In genomic region chr3:173838644-173839043, GRCh38 we compare ENCODE assay signal across 1 cellular context.
TF ChIP-seq lines count a peak whose summit lies in the region.

No MANE protein-coding gene starts in this region.

TF ChIP-seq in HepG2, 621 proteins besides CTCF, POLR2A, EP300 and RAD21:
- TF ChIP-seq, protein P1, sequence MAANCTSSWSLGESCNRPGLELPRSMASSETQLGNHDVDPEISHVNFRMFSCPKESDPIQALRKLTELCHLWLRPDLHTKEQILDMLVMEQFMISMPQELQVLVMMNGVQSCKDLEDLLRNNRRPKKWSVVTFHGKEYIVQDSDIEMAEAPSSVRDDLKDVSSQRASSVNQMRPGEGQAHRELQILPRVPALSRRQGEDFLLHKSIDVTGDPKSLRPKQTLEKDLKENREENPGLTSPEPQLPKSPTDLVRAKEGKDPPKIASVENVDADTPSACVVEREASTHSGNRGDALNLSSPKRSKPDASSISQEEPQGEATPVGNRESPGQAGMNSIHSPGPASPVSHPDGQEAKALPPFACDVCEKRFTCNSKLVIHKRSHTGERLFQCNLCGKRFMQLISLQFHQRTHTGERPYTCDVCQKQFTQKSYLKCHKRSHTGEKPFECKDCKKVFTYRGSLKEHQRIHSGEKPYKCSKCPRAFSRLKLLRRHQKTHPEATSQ (CRISPR knock-in tag; IDR thresholded peaks at IDR 0.05; ENCODE audit: borderline replicate concordance): no peak
- TF ChIP-seq, protein P2, sequence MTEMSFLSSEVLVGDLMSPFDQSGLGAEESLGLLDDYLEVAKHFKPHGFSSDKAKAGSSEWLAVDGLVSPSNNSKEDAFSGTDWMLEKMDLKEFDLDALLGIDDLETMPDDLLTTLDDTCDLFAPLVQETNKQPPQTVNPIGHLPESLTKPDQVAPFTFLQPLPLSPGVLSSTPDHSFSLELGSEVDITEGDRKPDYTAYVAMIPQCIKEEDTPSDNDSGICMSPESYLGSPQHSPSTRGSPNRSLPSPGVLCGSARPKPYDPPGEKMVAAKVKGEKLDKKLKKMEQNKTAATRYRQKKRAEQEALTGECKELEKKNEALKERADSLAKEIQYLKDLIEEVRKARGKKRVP (CRISPR knock-in tag; IDR thresholded peaks at IDR 0.05): no peak
- no peak for TF ChIP-seq SNAPC5 (CRISPR knock-in tag; IDR thresholded peaks at IDR 0.05; ENCODE audit: borderline replicate concordance)
- TF ChIP-seq, protein P3, sequence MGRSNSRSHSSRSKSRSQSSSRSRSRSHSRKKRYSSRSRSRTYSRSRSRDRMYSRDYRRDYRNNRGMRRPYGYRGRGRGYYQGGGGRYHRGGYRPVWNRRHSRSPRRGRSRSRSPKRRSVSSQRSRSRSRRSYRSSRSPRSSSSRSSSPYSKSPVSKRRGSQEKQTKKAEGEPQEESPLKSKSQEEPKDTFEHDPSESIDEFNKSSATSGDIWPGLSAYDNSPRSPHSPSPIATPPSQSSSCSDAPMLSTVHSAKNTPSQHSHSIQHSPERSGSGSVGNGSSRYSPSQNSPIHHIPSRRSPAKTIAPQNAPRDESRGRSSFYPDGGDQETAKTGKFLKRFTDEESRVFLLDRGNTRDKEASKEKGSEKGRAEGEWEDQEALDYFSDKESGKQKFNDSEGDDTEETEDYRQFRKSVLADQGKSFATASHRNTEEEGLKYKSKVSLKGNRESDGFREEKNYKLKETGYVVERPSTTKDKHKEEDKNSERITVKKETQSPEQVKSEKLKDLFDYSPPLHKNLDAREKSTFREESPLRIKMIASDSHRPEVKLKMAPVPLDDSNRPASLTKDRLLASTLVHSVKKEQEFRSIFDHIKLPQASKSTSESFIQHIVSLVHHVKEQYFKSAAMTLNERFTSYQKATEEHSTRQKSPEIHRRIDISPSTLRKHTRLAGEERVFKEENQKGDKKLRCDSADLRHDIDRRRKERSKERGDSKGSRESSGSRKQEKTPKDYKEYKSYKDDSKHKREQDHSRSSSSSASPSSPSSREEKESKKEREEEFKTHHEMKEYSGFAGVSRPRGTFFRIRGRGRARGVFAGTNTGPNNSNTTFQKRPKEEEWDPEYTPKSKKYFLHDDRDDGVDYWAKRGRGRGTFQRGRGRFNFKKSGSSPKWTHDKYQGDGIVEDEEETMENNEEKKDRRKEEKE (IDR thresholded peaks at IDR 0.05): no peak
- no peak for TF ChIP-seq RARG (CRISPR knock-in tag; IDR thresholded peaks at IDR 0.05; ENCODE audit: low read depth)
- TF ChIP-seq MAFF (IDR thresholded peaks at IDR 0.05; ENCODE audit: low read depth, low read length): peak; percentile 36; the same call in 1 of the 2 replicates
- TF ChIP-seq MAFK (conservative IDR thresholded peaks at IDR 0.05 in 1 of 2, IDR thresholded peaks at IDR 0.05 in 1 of 2; ENCODE audit: low read length in 2 of 2): peak; percentile 46 to 76
- TF ChIP-seq ZNF616 (CRISPR knock-in tag; IDR thresholded peaks at IDR 0.05; ENCODE audit: low read depth): no peak
- no peak for TF ChIP-seq ARNT (IDR thresholded peaks at IDR 0.05)
- TF ChIP-seq ZSCAN12 (CRISPR knock-in tag; IDR thresholded peaks at IDR 0.05): no peak
- TF ChIP-seq, protein P4, sequence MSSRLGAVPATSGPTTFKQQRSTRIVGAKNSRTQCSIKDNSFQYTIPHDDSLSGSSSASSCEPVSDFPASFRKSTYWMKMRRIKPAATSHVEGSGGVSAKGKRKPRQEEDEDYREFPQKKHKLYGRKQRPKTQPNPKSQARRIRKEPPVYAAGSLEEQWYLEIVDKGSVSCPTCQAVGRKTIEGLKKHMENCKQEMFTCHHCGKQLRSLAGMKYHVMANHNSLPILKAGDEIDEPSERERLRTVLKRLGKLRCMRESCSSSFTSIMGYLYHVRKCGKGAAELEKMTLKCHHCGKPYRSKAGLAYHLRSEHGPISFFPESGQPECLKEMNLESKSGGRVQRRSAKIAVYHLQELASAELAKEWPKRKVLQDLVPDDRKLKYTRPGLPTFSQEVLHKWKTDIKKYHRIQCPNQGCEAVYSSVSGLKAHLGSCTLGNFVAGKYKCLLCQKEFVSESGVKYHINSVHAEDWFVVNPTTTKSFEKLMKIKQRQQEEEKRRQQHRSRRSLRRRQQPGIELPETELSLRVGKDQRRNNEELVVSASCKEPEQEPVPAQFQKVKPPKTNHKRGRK (CRISPR knock-in tag; IDR thresholded peaks at IDR 0.05): no peak
- no peak for TF ChIP-seq ZSCAN30 (CRISPR knock-in tag; IDR thresholded peaks at IDR 0.05)
- TF ChIP-seq GZF1 (CRISPR knock-in tag; IDR thresholded peaks at IDR 0.05): no peak
- TF ChIP-seq TSC22D2 (CRISPR knock-in tag; IDR thresholded peaks at IDR 0.05; ENCODE audit: borderline replicate concordance): no peak
- TF ChIP-seq ZNF280B (CRISPR knock-in tag; IDR thresholded peaks at IDR 0.05; ENCODE audit: borderline replicate concordance): no peak
- TF ChIP-seq SMARCE1 (IDR thresholded peaks at IDR 0.05; ENCODE audit: borderline replicate concordance): no peak
- TF ChIP-seq MEIS1 (CRISPR knock-in tag; IDR thresholded peaks at IDR 0.05; ENCODE audit: borderline replicate concordance): no peak
- TF ChIP-seq, protein P5, sequence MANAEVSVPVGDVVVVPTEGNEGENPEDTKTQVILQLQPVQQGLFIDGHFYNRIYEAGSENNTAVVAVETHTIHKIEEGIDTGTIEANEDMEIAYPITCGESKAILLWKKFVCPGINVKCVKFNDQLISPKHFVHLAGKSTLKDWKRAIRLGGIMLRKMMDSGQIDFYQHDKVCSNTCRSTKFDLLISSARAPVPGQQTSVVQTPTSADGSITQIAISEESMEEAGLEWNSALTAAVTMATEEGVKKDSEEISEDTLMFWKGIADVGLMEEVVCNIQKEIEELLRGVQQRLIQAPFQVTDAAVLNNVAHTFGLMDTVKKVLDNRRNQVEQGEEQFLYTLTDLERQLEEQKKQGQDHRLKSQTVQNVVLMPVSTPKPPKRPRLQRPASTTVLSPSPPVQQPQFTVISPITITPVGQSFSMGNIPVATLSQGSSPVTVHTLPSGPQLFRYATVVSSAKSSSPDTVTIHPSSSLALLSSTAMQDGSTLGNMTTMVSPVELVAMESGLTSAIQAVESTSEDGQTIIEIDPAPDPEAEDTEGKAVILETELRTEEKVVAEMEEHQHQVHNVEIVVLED (CRISPR knock-in tag; IDR thresholded peaks at IDR 0.05; ENCODE audit: borderline replicate concordance): no peak
